1 cellular context compared by ENCODE assay signal in the genomic region with DNA sequence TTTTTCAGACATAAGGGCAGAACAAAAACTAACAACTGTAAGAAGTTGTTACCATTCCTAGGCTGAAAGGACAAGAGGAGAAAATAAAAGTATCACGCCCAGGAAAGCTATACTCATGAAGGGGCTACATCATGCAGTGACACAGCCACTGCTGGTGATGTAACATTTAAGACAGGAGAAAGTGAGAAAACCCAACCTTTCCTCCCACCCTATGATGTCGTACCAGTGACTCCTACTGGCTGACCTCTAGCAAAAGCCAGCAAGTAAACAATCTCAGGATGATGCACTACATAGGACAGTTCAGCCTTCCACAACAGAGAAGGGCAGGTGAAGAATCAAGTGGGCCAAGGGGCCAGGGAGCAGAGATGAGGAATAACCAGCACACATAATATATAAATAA.
TF ChIP-seq lines count a peak whose summit lies in the region.

No MANE protein-coding gene starts in this region.

TF ChIP-seq in K562, 482 proteins besides CTCF, POLR2A, EP300 and RAD21:
- TF ChIP-seq, protein P1, sequence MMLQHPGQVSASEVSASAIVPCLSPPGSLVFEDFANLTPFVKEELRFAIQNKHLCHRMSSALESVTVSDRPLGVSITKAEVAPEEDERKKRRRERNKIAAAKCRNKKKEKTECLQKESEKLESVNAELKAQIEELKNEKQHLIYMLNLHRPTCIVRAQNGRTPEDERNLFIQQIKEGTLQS (IDR thresholded peaks at IDR 0.05): peak; percentile 56
- TF ChIP-seq, protein P1 (CRISPR knock-in tag; conservative IDR thresholded peaks at IDR 0.05): no peak
- TF ChIP-seq ESRRB (CRISPR knock-in tag; IDR thresholded peaks at IDR 0.05; ENCODE audit: borderline replicate concordance): no peak
TF ChIP-seq in K562: peak in this region for 1.
